ENCODE assay signal across 23 cellular contexts in the genomic region with DNA sequence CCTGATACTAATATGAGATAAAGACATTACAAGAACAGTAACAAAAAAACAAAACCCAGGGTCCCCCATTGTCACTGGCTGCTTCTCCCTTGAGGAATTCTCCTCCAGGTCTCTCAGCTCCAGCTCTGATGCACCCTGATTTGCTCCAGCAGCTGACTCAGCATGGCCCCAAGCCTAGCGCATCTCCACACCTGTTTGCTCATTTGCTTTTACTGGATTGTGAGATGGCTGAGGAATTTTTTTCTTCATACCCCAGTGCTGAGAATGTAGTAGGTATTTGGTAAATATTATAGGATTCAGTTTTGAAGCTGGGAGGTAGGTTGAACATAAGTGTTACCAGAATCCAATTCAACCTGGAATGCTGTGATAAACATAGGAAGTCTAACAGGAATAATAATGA.
A peak's percentile ranks its signal among the peaks of the same experiment; 100 is the strongest.
DNase-seq lines count a peak whose midpoint lies in the region; ATAC-seq and TF ChIP-seq lines count a peak whose summit lies in the region.
"Had no signal": no experiment of that assay in that cellular context is flagged by ENCODE, and none has a peak within 500 bp of the region (broad histone marks: within the 10 kb centered on the region; RNA-seq: fewer than 3 reads in every experiment).

No MANE protein-coding gene starts in this region.

- H2BK5ac ChIP-seq in mesenchymal stem cell (ENCODE audit: low read depth, low read length, poor library complexity, severe bottlenecking), result no peak overlapping the region

- no peak overlapping the region for H4K8ac ChIP-seq in mesenchymal stem cell (ENCODE audit: low read length)

- no peak overlapping the region for H2BK12ac ChIP-seq in mesenchymal stem cell (ENCODE audit: low read length in 2 of 2)

- H3K9me3 ChIP-seq in mammary epithelial cell (replicated peaks; ENCODE audit: insufficient read depth, low read length), result no peaks in the 10 kb centered on the region
- H3K9me3 ChIP-seq in breast epithelium, result no peaks in the 10 kb centered on the region
- peaks cover 5% of the 10 kb centered on the region; the same call in 1 of the 2 replicates for H3K9me3 ChIP-seq in SJCRH30 (replicated peaks)
- H3K9me3 ChIP-seq in mesenchymal stem cell (ENCODE audit: control insufficient read depth, low read length), result no peaks in the 10 kb centered on the region
- H3K9me3 ChIP-seq: MG63 had no signal

- H3K79me1 ChIP-seq in mesenchymal stem cell (replicated peaks; ENCODE audit: low read length, poor library complexity, severe bottlenecking), result no peaks in the 10 kb centered on the region

- no TSS peak for BruUV-seq in mammary epithelial cell (replicated peaks; lab: Mats Ljungman, UMichigan)

- TF ChIP-seq POLR2A in breast epithelium (IDR thresholded peaks at IDR 0.05), result no peak

- ATAC-seq in GM21619 (IDR thresholded peaks at IDR 0.05; ENCODE audit: unreplicated experiment), result no peak
- ATAC-seq: Right ventricle myocardium inferior had no signal

- no peak overlapping the region for H3K9ac ChIP-seq in mammary epithelial cell (ENCODE audit: insufficient read depth, low read length)
- H3K9ac ChIP-seq in mesenchymal stem cell (ENCODE audit: low read length), result no peak overlapping the region

- no peak overlapping the region for H3K4me3 ChIP-seq in mammary epithelial cell (replicated peaks in 1 of 3; ENCODE audit: insufficient read depth in 1 of 3, low read depth in 2 of 3, low read length in 3 of 3)
- no peak overlapping the region for H3K4me3 ChIP-seq in breast epithelium
- no peak overlapping the region for H3K4me3 ChIP-seq in SJCRH30
- H3K4me3 ChIP-seq in mesenchymal stem cell (ENCODE audit: insufficient read depth in 1 of 2, low read depth in 1 of 2, low read length in 2 of 2), result no peak overlapping the region
- H3K4me3 ChIP-seq: MG63 had no signal

- DNase-seq in mammary epithelial cell, result peak; percentile 37
- no peak for DNase-seq in breast epithelium (ENCODE audit: low spot score in 2 of 2)
- peak; percentile 67 to 69 for DNase-seq in SJCRH30
- DNase-seq in mesenchymal stem cell, result no peak
- DNase-seq in SIG-M5 treated with dmso at 0.1 percent for 504 hours (lab: John Stamatoyannopoulos, UW; ENCODE audit: unreplicated experiment), result no peak
- no peak for DNase-seq in NCI-H2227 (lab: John Stamatoyannopoulos, UW; ENCODE audit: unreplicated experiment)
- no peak for DNase-seq in GOT3 (lab: John Stamatoyannopoulos, UW)
- DNase-seq: CD8-positive, alpha-beta memory T cell; DMS53; EL; GF-D8; H7; Karpas-422; MG63; NCI-H1417; NCI-H1694 treated with DMSO at 0.1 percent for 48 hours; NCI-H2081 treated with DMSO at 0.1 percent for 48 hours; NCI-H2227 treated with DMSO at 0.1 percent for 48 hours; NCI-H510A treated with DMSO at 0.1 percent for 48 hours; NCI-H748 treated with DMSO at 0.1 percent for 48 hours had no signal

- peak overlapping the region; percentile 67 for H2BK120ac ChIP-seq in mesenchymal stem cell (ENCODE audit: low read depth, low read length)

- peaks cover 17% of the 10 kb centered on the region for H3K4me1 ChIP-seq in mammary epithelial cell (ENCODE audit: insufficient read depth, low read length)
- no peaks in the 10 kb centered on the region for H3K4me1 ChIP-seq in breast epithelium
- H3K4me1 ChIP-seq in SJCRH30, result peaks cover 10% of the 10 kb centered on the region
- peaks cover 6% of the 10 kb centered on the region for H3K4me1 ChIP-seq in mesenchymal stem cell (ENCODE audit: control insufficient read depth, insufficient read depth, low read depth, low read length)

- dilution Hi-C loops in mammary epithelial cell (cut with HindIII; ENCODE audit: low sequenced_read_pairs), result no loop called here

- H3K27me3 ChIP-seq in mammary epithelial cell (ENCODE audit: insufficient read depth, low read length), result no peaks in the 10 kb centered on the region
- H3K27me3 ChIP-seq in breast epithelium, result no peaks in the 10 kb centered on the region
- H3K27me3 ChIP-seq in SJCRH30, result no peaks in the 10 kb centered on the region
- peaks cover 0 to 32% of the 10 kb centered on the region in 2 experiments for H3K27me3 ChIP-seq in mesenchymal stem cell (ENCODE audit: control insufficient read depth in 1 of 2, insufficient read depth in 1 of 2, low read length in 2 of 2)
- H3K27me3 ChIP-seq: MG63 had no signal

- no peak overlapping the region for H2BK15ac ChIP-seq in mesenchymal stem cell (ENCODE audit: low read depth, poor library complexity, severe bottlenecking)

- TF ChIP-seq CTCF in mammary epithelial cell (conservative IDR thresholded peaks at IDR 0.05 in 1 of 2, IDR thresholded peaks at IDR 0.05 in 1 of 2; ENCODE audit: extremely low read depth in 1 of 2, insufficient read depth in 1 of 2, low read depth in 1 of 2, low read length in 2 of 2) (no peak), breast epithelium (IDR thresholded peaks at IDR 0.05) (no peak)

- H4K91ac ChIP-seq in mesenchymal stem cell (ENCODE audit: low read length), result no peak overlapping the region

- WGBS in mammary epithelial cell (ENCODE audit: low coverage, missing lambda C conversion rate), result 89% methylated on average over 1 of the region's 1 CpG
- 100% methylated on average over 1 of the region's 1 CpG for WGBS in mesenchymal stem cell

- H4K20me1 ChIP-seq in mammary epithelial cell (ENCODE audit: insufficient read depth, low read length), result no peaks in the 10 kb centered on the region

- no peak overlapping the region for H3K18ac ChIP-seq in mesenchymal stem cell (ENCODE audit: low read depth in 1 of 2, low read length in 2 of 2)

- no peak overlapping the region for H3K4ac ChIP-seq in mesenchymal stem cell (ENCODE audit: low read depth in 1 of 2, low read length in 2 of 2)

- intact Hi-C loops in mammary epithelial cell (cut with micrococcal nuclease) (no loop called here), breast epithelium (cut with DNase I; ENCODE audit: low total_unique reads) (no loop called here)

- H2AK5ac ChIP-seq in mesenchymal stem cell (ENCODE audit: low read length, severe bottlenecking), result no peak overlapping the region

- in situ Hi-C loops in mammary epithelial cell (cut with MboI; ENCODE audit: low sequenced_read_pairs in 2 of 2), result no loop called here

- H3K23ac ChIP-seq in mesenchymal stem cell (ENCODE audit: low read length in 2 of 2), result no peak overlapping the region

- H2AFZ ChIP-seq in mammary epithelial cell (ENCODE audit: low read depth, low read length) (no peak overlapping the region), mesenchymal stem cell (ENCODE audit: low read depth, low read length) (no peak overlapping the region)

- CTCF ChIA-PET in mammary epithelial cell (lab: Charles Lee; ENCODE audit: low non-redundant PET), result no interaction called here

- H3K4me2 ChIP-seq in mammary epithelial cell (ENCODE audit: insufficient read depth, low read depth, low read length), result no peak overlapping the region
- H3K4me2 ChIP-seq in mesenchymal stem cell (ENCODE audit: low read length, poor library complexity, severe bottlenecking), result no peak overlapping the region

- H3K79me2 ChIP-seq in mammary epithelial cell (ENCODE audit: insufficient read depth, low read length), result no peaks in the 10 kb centered on the region

- no peak overlapping the region for H3K27ac ChIP-seq in mammary epithelial cell (ENCODE audit: insufficient read depth, low read depth, low read length)
- H3K27ac ChIP-seq in breast epithelium, result no peak overlapping the region
- H3K27ac ChIP-seq in SJCRH30, result no peak overlapping the region; the same call in 1 of the 2 replicates
- H3K27ac ChIP-seq in mesenchymal stem cell (ENCODE audit: low read length, poor library complexity, severe bottlenecking), result no peak overlapping the region
- H3K27ac ChIP-seq: C4-2B had no signal

- H3K36me3 ChIP-seq in mammary epithelial cell (ENCODE audit: insufficient read depth, low read length) (no peaks in the 10 kb centered on the region), breast epithelium (no peaks in the 10 kb centered on the region), SJCRH30 (no peaks in the 10 kb centered on the region), mesenchymal stem cell (ENCODE audit: control insufficient read depth in 1 of 2, insufficient read depth in 2 of 2, low read depth in 1 of 2, low read length in 2 of 2) (no peaks in the 10 kb centered on the region)
- H3K36me3 ChIP-seq: MG63 had no signal

- no peak overlapping the region for H3K14ac ChIP-seq in mesenchymal stem cell (ENCODE audit: low read length in 2 of 2)

Comparison
In these comparisons a context has a peak if more than half of its experiments do, and no peak if none do; other contexts are left out.
1. DNase-seq: peak in mammary epithelial cell (single experiment) and SJCRH30 (2 of 2); none in breast epithelium (0 of 2), mesenchymal stem cell (single experiment), SIG-M5 treated with dmso at 0.1 percent for 504 hours (single experiment), NCI-H2227 (single experiment) and GOT3 (single experiment).